3 cellular contexts compared by ENCODE assay signal in the genomic region with DNA sequence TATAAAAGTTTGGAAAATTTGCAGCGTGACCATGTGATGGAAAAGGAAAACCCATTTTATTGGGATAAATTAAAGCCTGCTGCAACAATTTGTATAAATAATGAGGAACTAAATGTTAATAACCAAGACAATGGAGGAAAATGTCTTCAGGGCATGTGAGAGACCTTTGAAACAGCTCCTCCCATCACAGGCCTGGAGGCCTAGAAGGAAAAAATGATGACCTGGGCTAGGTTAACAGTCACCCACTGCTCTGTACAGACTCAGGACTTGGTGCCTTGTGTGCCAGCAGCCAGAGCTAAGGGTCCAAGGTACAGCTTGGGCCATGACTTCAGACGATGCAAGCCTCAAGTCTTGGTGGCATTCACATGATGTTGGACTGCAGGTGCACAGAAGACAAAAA.
TF ChIP-seq lines count a peak whose summit lies in the region.

No MANE protein-coding gene starts in this region.

TF ChIP-seq in A549, 52 proteins besides CTCF, POLR2A, EP300 and RAD21:
- no peak for TF ChIP-seq HOXB5 (CRISPR knock-in tag; IDR thresholded peaks at IDR 0.05)
- TF ChIP-seq ZFP36 (IDR thresholded peaks at IDR 0.05; ENCODE audit: borderline replicate concordance, partially characterized antibody), result peak; percentile 39

TF ChIP-seq in HEK293, 187 proteins besides CTCF, POLR2A, EP300 and RAD21:
- no peak for TF ChIP-seq BCL11B (tag by site-specific recombination; IDR thresholded peaks at IDR 0.05; ENCODE audit: low read depth)
- peak; percentile 94 for TF ChIP-seq ZNF585B (tag by site-specific recombination; IDR thresholded peaks at IDR 0.05)
- TF ChIP-seq ZNF404 (tag by site-specific recombination; IDR thresholded peaks at IDR 0.05), result no peak
- TF ChIP-seq ZNF114 (tag by site-specific recombination; IDR thresholded peaks at IDR 0.05), result no peak
- TF ChIP-seq ZNF660 (tag by site-specific recombination; IDR thresholded peaks at IDR 0.05), result no peak
- no peak for TF ChIP-seq ZNF292 (tag by site-specific recombination; IDR thresholded peaks at IDR 0.05; ENCODE audit: borderline replicate concordance, low read depth)
- TF ChIP-seq ZBTB6 (tag by site-specific recombination; IDR thresholded peaks at IDR 0.05), result no peak
- TF ChIP-seq ZNF248 (tag by site-specific recombination; IDR thresholded peaks at IDR 0.05), result no peak
- no peak for TF ChIP-seq ZNF529 (tag by site-specific recombination; IDR thresholded peaks at IDR 0.05; ENCODE audit: insufficient replicate concordance)
- no peak for TF ChIP-seq HOXA7 (CRISPR knock-in tag; IDR thresholded peaks at IDR 0.05; ENCODE audit: borderline replicate concordance)
- TF ChIP-seq ZNF521 (tag by site-specific recombination; IDR thresholded peaks at IDR 0.05), result no peak
- no peak for TF ChIP-seq ZNF239 (tag by site-specific recombination; IDR thresholded peaks at IDR 0.05)
- TF ChIP-seq ZIC2 (tag by site-specific recombination; IDR thresholded peaks at IDR 0.05), result no peak
- TF ChIP-seq SETDB1 (IDR thresholded peaks at IDR 0.05; ENCODE audit: insufficient read length, low read length), result peak; percentile 74
- peak; percentile 68; the same call in 1 of the 2 replicates for TF ChIP-seq TRIM28 (IDR thresholded peaks at IDR 0.05; ENCODE audit: borderline replicate concordance, low read length)
- TF ChIP-seq, protein P1, sequence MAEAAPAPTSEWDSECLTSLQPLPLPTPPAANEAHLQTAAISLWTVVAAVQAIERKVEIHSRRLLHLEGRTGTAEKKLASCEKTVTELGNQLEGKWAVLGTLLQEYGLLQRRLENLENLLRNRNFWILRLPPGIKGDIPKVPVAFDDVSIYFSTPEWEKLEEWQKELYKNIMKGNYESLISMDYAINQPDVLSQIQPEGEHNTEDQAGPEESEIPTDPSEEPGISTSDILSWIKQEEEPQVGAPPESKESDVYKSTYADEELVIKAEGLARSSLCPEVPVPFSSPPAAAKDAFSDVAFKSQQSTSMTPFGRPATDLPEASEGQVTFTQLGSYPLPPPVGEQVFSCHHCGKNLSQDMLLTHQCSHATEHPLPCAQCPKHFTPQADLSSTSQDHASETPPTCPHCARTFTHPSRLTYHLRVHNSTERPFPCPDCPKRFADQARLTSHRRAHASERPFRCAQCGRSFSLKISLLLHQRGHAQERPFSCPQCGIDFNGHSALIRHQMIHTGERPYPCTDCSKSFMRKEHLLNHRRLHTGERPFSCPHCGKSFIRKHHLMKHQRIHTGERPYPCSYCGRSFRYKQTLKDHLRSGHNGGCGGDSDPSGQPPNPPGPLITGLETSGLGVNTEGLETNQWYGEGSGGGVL (tag by site-specific recombination; IDR thresholded peaks at IDR 0.05), result no peak
- TF ChIP-seq GLI2 (tag by site-specific recombination; IDR thresholded peaks at IDR 0.05; ENCODE audit: borderline replicate concordance, low read depth), result no peak

TF ChIP-seq in K562, 482 proteins besides CTCF, POLR2A, EP300 and RAD21:
- TF ChIP-seq SMARCA5 (IDR thresholded peaks at IDR 0.05) (no peak), ZFP36 (IDR thresholded peaks at IDR 0.05; ENCODE audit: low read depth, low read length, partially characterized antibody) (peak; percentile 57), ZNF354B (CRISPR knock-in tag; IDR thresholded peaks at IDR 0.05) (no peak), THRAP3 (IDR thresholded peaks at IDR 0.05; ENCODE audit: borderline replicate concordance) (no peak)
- TF ChIP-seq, protein P2, sequence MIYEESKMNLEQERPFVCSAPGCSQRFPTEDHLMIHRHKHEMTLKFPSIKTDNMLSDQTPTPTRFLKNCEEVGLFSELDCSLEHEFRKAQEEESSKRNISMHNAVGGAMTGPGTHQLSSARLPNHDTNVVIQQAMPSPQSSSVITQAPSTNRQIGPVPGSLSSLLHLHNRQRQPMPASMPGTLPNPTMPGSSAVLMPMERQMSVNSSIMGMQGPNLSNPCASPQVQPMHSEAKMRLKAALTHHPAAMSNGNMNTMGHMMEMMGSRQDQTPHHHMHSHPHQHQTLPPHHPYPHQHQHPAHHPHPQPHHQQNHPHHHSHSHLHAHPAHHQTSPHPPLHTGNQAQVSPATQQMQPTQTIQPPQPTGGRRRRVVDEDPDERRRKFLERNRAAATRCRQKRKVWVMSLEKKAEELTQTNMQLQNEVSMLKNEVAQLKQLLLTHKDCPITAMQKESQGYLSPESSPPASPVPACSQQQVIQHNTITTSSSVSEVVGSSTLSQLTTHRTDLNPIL (CRISPR knock-in tag; IDR thresholded peaks at IDR 0.05), result no peak
TF ChIP-seq in K562: peak in this region for 1.
